In the genomic region with DNA sequence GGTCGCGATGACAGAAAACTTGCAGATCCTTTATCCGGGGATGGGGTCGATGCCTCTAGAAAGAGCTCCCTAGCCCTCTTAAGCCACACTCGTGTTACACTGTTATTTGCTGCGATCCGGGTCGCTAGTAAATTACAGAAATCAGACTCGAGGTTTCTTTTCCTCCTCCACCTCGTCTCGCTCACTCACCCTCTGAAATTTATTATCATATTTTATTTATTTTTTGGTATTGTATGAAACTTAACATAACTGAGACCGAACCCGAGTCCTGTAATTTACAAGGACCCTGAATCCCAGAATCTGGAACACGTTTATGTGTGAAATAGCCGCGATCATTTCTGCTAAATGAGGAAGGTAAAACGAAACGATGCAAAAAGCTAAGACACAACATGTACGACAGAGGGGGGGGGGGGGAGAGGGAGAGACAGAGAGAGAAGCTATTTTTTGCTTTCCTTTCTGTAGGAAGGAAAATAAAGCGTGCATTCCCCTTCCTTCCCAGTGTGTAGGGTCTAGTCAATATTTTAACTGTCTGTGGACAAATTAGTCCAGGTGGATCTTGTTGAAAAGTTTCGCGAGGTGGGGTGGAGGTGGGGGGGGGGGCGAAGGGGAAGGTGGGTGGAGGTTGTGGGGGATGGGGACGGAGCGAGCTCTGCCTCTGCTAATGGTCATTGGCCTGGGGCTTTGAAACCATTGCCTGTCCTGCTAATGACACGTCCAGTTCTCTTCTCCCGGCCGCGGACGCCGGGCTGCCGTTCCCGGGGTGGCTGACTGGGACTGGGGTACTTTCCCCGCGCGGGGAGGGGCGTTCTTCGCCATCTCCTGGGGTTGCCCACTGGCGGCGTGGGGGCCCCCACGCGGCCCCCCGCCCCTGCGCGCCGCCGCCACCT, we compare ENCODE assay signal across 8 cellular contexts. TPM values are rescaled to one million over a fixed set of nuclear protein-coding genes. Genes with fewer than 3 reads are reported as not detected.
DNase-seq lines count a peak whose midpoint lies in the region; ATAC-seq and TF ChIP-seq lines count a peak whose summit lies in the region.

No MANE protein-coding gene starts in this region.

- no peaks in the 10 kb centered on the region for H4K20me1 ChIP-seq in PC-3 (ENCODE audit: low read length)

- peak overlapping the region; percentile 64 for H3K9ac ChIP-seq in PC-3 (ENCODE audit: low read length)
- peak overlapping the region; percentile 76 to 88 (median 86) for H3K9ac ChIP-seq in subcutaneous abdominal adipose tissue (ENCODE audit: low read length in 5 of 5)

- H3K27me3 ChIP-seq in PC-3 (ENCODE audit: low read length) (no peaks in the 10 kb centered on the region), subcutaneous abdominal adipose tissue (ENCODE audit: control insufficient read depth in 5 of 5, insufficient read depth in 4 of 5, low read length in 5 of 5) (no peaks in the 10 kb centered on the region)

- no TSS peak for BruUV-seq in PC-3 (replicated peaks; lab: Mats Ljungman, UMichigan)

- intact Hi-C loops in PC-3 (cut with micrococcal nuclease) = loop anchor here (1.0 to 5.0 kb wide), 2 partner anchors 92 to 317 kb away; no protein-coding TSS in a partner anchor

- peak overlapping the region; percentile 86 for H3K4me2 ChIP-seq in PC-3 (ENCODE audit: low read length)

- H3K4me3 Mint-ChIP-seq in activated T-helper 17 cell treated with anti-CD3 and anti-CD28 coated beads, Interleukin-2, amount 50 U/mL, for 72 hours = peak overlapping the region; percentile 96
- H3K4me3 Mint-ChIP-seq in naive B cell = peak overlapping the region; percentile 88 to 100 (median 98)

- CTCF ChIA-PET in PC-3 (lab: Charles Lee) = interaction anchor here (0.8 to 1.2 kb wide), 2 partner anchors 95 to 288 kb away, joined by 4 to 7 read pairs; no protein-coding TSS in a partner anchor

- no peaks in the 10 kb centered on the region for H3K9me2 ChIP-seq in PC-3 (replicated peaks; ENCODE audit: low read length)

- no peaks in the 10 kb centered on the region for H3F3A ChIP-seq in PC-3 (ENCODE audit: low read length, unreplicated experiment)

- peaks cover 28% of the 10 kb centered on the region for H3K36me3 Mint-ChIP-seq in activated T-helper 17 cell treated with anti-CD3 and anti-CD28 coated beads, Interleukin-2, amount 50 U/mL, for 72 hours (ENCODE audit: low read depth)
- H3K36me3 Mint-ChIP-seq in naive B cell = peaks cover 0 to 7% of the 10 kb centered on the region in 2 donors

- peak overlapping the region; percentile 12 for H3K27ac ChIP-seq in PC-3 (ENCODE audit: low read length)
- peak overlapping the region; percentile 92 for H3K27ac ChIP-seq in subcutaneous abdominal adipose tissue (ENCODE audit: low read depth, low read length)

- no peaks in the 10 kb centered on the region for H3K9me3 ChIP-seq in PC-3 (ENCODE audit: low read length)
- no peaks in the 10 kb centered on the region for H3K9me3 ChIP-seq in subcutaneous abdominal adipose tissue (ENCODE audit: control insufficient read depth in 5 of 5, low read length in 5 of 5)

- in situ Hi-C loops in GM13977 (cut with MboI; ENCODE audit: low pct_unique_long_range_greater_than_20kb, low sequenced_read_pairs, unreplicated experiment) = no loop called here

- DNase-seq in 8988T = peak; percentile 22
- DNase-seq in GM13977 (ENCODE audit: low spot score) = peak; percentile 51
- peak; percentile 63 for DNase-seq in PC-3
- peak; percentile 58 for DNase-seq in fibroblast of mammary gland (ENCODE audit: low read depth)
- DNase-seq in naive B cell = peak; percentile 55

- no peaks in the 10 kb centered on the region for H3K9me3 Mint-ChIP-seq in activated T-helper 17 cell treated with anti-CD3 and anti-CD28 coated beads, Interleukin-2, amount 50 U/mL, for 72 hours
- no peaks in the 10 kb centered on the region for H3K9me3 Mint-ChIP-seq in naive B cell

- POLR2A ChIA-PET in PC-3 (lab: Charles Lee; ENCODE audit: unreplicated experiment) = interaction anchor here (0.6 kb wide), 1 partner anchor 146 kb away, joined by 3 read pairs; no protein-coding TSS in a partner anchor

- H3K4me1 ChIP-seq in PC-3 (ENCODE audit: insufficient read depth, low read length) (peaks cover 14% of the 10 kb centered on the region), subcutaneous abdominal adipose tissue (ENCODE audit: control insufficient read depth in 5 of 5, insufficient read depth in 5 of 5, low read length in 5 of 5) (peaks cover 3 to 26% (median 18%) of the 10 kb centered on the region in 5 donors)

- H3K27me3 Mint-ChIP-seq in activated T-helper 17 cell treated with anti-CD3 and anti-CD28 coated beads, Interleukin-2, amount 50 U/mL, for 72 hours = no peaks in the 10 kb centered on the region
- H3K27me3 Mint-ChIP-seq in naive B cell = no peaks in the 10 kb centered on the region

- peaks cover 44% of the 10 kb centered on the region for H3K79me2 ChIP-seq in PC-3 (ENCODE audit: low read length)

- ATAC-seq in PC-3 = peak; percentile 11
- ATAC-seq in activated T-helper 17 cell treated with anti-CD3 and anti-CD28 coated beads, Interleukin-2, amount 50 U/mL, for 72 hours (replicated peaks) = no peak
- ATAC-seq in naive B cell (ENCODE audit: low read depth in 2 of 2) = peak; percentile 8 to 11
- no peak for ATAC-seq in GM21529 (IDR thresholded peaks at IDR 0.05; ENCODE audit: unreplicated experiment)

- TF ChIP-seq CTCF in GM13977 (IDR thresholded peaks at IDR 0.05; ENCODE audit: extremely low read depth, insufficient read depth, missing control alignments) (no peak), PC-3 (conservative IDR thresholded peaks at IDR 0.05; ENCODE audit: low read depth, low read length) (no peak), fibroblast of mammary gland (conservative IDR thresholded peaks at IDR 0.05; ENCODE audit: control insufficient read depth, insufficient read depth, low read depth, low read length) (no peak)

- H3K4me3 ChIP-seq in PC-3 (ENCODE audit: low read length) = peak overlapping the region; percentile 90
- peak overlapping the region; percentile 71 for H3K4me3 ChIP-seq in fibroblast of mammary gland (ENCODE audit: control insufficient read depth, low read depth, low read length)
- peak overlapping the region; percentile 77 to 98 (median 97) for H3K4me3 ChIP-seq in subcutaneous abdominal adipose tissue (ENCODE audit: low read depth in 1 of 5, low read length in 5 of 5)

- peaks cover 20% of the 10 kb centered on the region for H3K4me1 Mint-ChIP-seq in activated T-helper 17 cell treated with anti-CD3 and anti-CD28 coated beads, Interleukin-2, amount 50 U/mL, for 72 hours
- H3K4me1 Mint-ChIP-seq in naive B cell = peaks cover 41 to 46% (median 45%) of the 10 kb centered on the region in 3 donors

- peak overlapping the region; percentile 91 for H3K27ac Mint-ChIP-seq in activated T-helper 17 cell treated with anti-CD3 and anti-CD28 coated beads, Interleukin-2, amount 50 U/mL, for 72 hours
- peak overlapping the region; percentile 88 to 96 (median 95) for H3K27ac Mint-ChIP-seq in naive B cell

- H3K36me3 ChIP-seq in PC-3 (ENCODE audit: low read depth, low read length) (peaks cover 6% of the 10 kb centered on the region; the same call in 1 of the 2 replicates), subcutaneous abdominal adipose tissue (ENCODE audit: control insufficient read depth in 5 of 5, insufficient read depth in 5 of 5, low read length in 5 of 5) (peaks cover 0 to 5% (median 0%) of the 10 kb centered on the region in 5 donors)

- peak overlapping the region; percentile 97 for H2AFZ ChIP-seq in PC-3 (ENCODE audit: low read length)

RNA-seq across cellular contexts. Expression of gene BBX, which starts 1.7 kb away (rescaled TPM):
- total RNA-seq in PC-3 (2014; rRNA removed) = 45.8 and 66.8 TPM in 2 replicates
- total RNA-seq in activated T-helper 17 cell treated with anti-CD3 and anti-CD28 coated beads, Interleukin-2, amount 50 U/mL, for 72 hours = 10 to 100 TPM; 29.3 to 32.8 TPM
- polyA plus RNA-seq in naive B cell (ENCODE audit: low read depth in 6 of 6) = 100 to 1,000 TPM; 124 to 158 (median 139) TPM

Comparison
In these comparisons a context has a peak if more than half of its experiments do, and no peak if none do; other contexts are left out.
1. ATAC-seq: peak in PC-3 (single experiment) and naive B cell (2 of 2); none in activated T-helper 17 cell treated with anti-CD3 and anti-CD28 coated beads, Interleukin-2, amount 50 U/mL, for 72 hours (single experiment) and GM21529 (single experiment).
2. Peak in every context shown above with its lines, with median percentiles within 50 percentile points of each other: DNase-seq and H3K4me3 ChIP-seq.